ENCODE assay signal across 37 cellular contexts in the genomic region with DNA sequence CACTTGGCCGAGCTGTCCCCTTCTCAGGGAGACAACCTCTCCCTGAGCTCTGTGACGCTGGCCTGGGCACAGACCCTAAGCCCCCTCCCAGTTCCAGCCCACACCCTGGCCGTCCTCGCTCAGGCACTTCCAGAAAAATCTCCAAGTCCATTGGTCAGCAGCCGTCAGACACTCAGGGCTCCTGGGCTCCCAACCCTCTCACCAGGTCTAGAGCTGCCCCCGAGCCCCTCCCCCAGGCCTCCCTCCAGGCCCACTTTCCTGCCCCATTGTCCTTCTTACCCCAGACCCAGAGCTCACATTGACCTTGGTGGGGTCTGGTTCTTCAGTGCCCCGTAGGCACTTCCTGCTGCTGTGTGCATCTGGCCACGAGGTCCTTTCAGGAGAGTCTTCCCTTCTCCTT.
"Had no signal": no experiment of that assay in that cellular context is flagged by ENCODE, and none has a peak within 500 bp of the region (broad histone marks: within the 10 kb centered on the region; RNA-seq: fewer than 3 reads in every experiment).

No MANE protein-coding gene starts in this region.

- H3K27ac Mint-ChIP-seq: activated CD4-positive, alpha-beta memory T cell treated with anti-CD3 and anti-CD28 coated beads, Interleukin-2, amount 10 ng/mL, durations not matched to agents 7 days and 5 days; activated CD4-positive, alpha-beta T cell treated with anti-CD3 and anti-CD28 coated beads for 36 hours; activated CD4-positive, alpha-beta T cell treated with anti-CD3 and anti-CD28 coated beads, Interleukin-2, amount 10 ng/mL, durations not matched to agents 7 days and 5 days; activated CD8-positive, alpha-beta memory T cell treated with anti-CD3 and anti-CD28 coated beads, Interleukin-2, amount 10 ng/mL, durations not matched to agents 7 days and 5 days; activated CD8-positive, alpha-beta T cell treated with anti-CD3 and anti-CD28 coated beads, Interleukin-2, amount 10 ng/mL, durations not matched to agents 7 days and 5 days; activated naive CD4-positive, alpha-beta T cell treated with anti-CD3 and anti-CD28 coated beads for 36 hours; activated naive CD4-positive, alpha-beta T cell treated with anti-CD3 and anti-CD28 coated beads, Interleukin-2, amount 50 U/mL, for 72 hours; activated naive CD8-positive, alpha-beta T cell treated with anti-CD3 and anti-CD28 coated beads for 36 hours; activated T-cell treated with anti-CD3 and anti-CD28 coated beads, Interleukin-2, amount 50 U/mL, for 24 hours; T-helper 1 cell treated with Interleukin-12 subunit alpha and Interleukin-12 subunit beta and Interleukin-4 antibody, amounts not matched to agents 30 μg/mL and 1 μg/mL, for 36 hours; T-helper 2 cell treated with Interferon-gamma antibody and Interleukin-4, amounts not matched to agents 5 μg/mL and 100 μg/mL, for 36 hours; WTC11 had no signal

- H3K4me3 ChIP-seq: adrenal gland, body of pancreas, breast epithelium had no signal

- FAIRE-seq: astrocyte had no signal

- DNase-seq: activated CD4-positive, alpha-beta memory T cell treated with anti-CD3 and anti-CD28 coated beads, Interleukin-2, amount 10 ng/mL, durations not matched to agents 7 days and 5 days; activated CD4-positive, alpha-beta T cell treated with anti-CD3 and anti-CD28 coated beads for 1 hour; activated CD4-positive, alpha-beta T cell treated with anti-CD3 and anti-CD28 coated beads for 36 hours; activated CD4-positive, alpha-beta T cell treated with anti-CD3 and anti-CD28 coated beads for 48 hours; activated CD4-positive, alpha-beta T cell treated with anti-CD3 and anti-CD28 coated beads, Interleukin-2, amount 10 ng/mL, durations not matched to agents 7 days and 5 days; activated CD4-positive, alpha-beta T cell treated with anti-CD3 and anti-CD28 coated beads, Interleukin-2, amount 50 U/mL, for 48 hours; activated CD4-positive, CD25-positive, alpha-beta regulatory T cell; activated CD8-positive, alpha-beta memory T cell treated with anti-CD3 and anti-CD28 coated beads for 24 hours; activated CD8-positive, alpha-beta memory T cell treated with anti-CD3 and anti-CD28 coated beads, Interleukin-2, amount 10 ng/mL, durations not matched to agents 7 days and 5 days; activated CD8-positive, alpha-beta memory T cell treated with anti-CD3 and anti-CD28 coated beads, Interleukin-2, amount 50 U/mL, for 48 hours; activated CD8-positive, alpha-beta T cell treated with anti-CD3 and anti-CD28 coated beads, Interleukin-2, amount 10 ng/mL, durations not matched to agents 7 days and 5 days; activated effector memory CD4-positive, alpha-beta T cell treated with anti-CD3 and anti-CD28 coated beads, Interleukin-2, amount 50 U/mL, for 16 hours; activated gamma-delta T cell treated with Interleukin-2 at 50 U/mL for 16 hours; activated naive CD4-positive, alpha-beta T cell; activated naive CD4-positive, alpha-beta T cell treated with anti-CD3 and anti-CD28 coated beads for 36 hours; activated naive CD4-positive, alpha-beta T cell treated with anti-CD3 and anti-CD28 coated beads, Interleukin-2, amount 50 U/mL, for 16 hours; activated naive CD8-positive, alpha-beta T cell treated with anti-CD3 and anti-CD28 coated beads for 36 hours; activated T-cell treated with anti-CD3 and anti-CD28 coated beads, Interleukin-2, amount 50 U/mL, for 24 hours; activated T-cell treated with anti-CD3 and anti-CD28 coated beads, Interleukin-2, amount 50 U/mL, for 48 hours; adrenal gland; amniotic stem cell; aorta; body of pancreas; brain microvascular endothelial cell; central memory CD4-positive, alpha-beta T cell; SW 1271; T-helper 1 cell; T-helper 2 cell; T-helper 9 cell; WERI-Rb-1 had no signal

- H3K36me3 ChIP-seq: adrenal gland, brain microvascular endothelial cell, breast epithelium, WERI-Rb-1 had no signal

- H3K27ac ChIP-seq: adrenal gland, body of pancreas, brain microvascular endothelial cell, breast epithelium, WERI-Rb-1 had no signal

- H3K4me1 Mint-ChIP-seq: activated CD4-positive, alpha-beta memory T cell treated with anti-CD3 and anti-CD28 coated beads, Interleukin-2, amount 10 ng/mL, durations not matched to agents 7 days and 5 days; activated CD4-positive, alpha-beta T cell treated with anti-CD3 and anti-CD28 coated beads, Interleukin-2, amount 10 ng/mL, durations not matched to agents 7 days and 5 days; activated CD8-positive, alpha-beta memory T cell treated with anti-CD3 and anti-CD28 coated beads, Interleukin-2, amount 10 ng/mL, durations not matched to agents 7 days and 5 days; activated naive CD8-positive, alpha-beta T cell treated with anti-CD3 and anti-CD28 coated beads for 36 hours had no signal

- H3K27me3 ChIP-seq: adrenal gland, body of pancreas, brain microvascular endothelial cell, breast epithelium had no signal

- H3K4me3 Mint-ChIP-seq: activated CD4-positive, alpha-beta memory T cell treated with anti-CD3 and anti-CD28 coated beads, Interleukin-2, amount 10 ng/mL, durations not matched to agents 7 days and 5 days; activated CD4-positive, alpha-beta T cell treated with anti-CD3 and anti-CD28 coated beads for 36 hours; activated CD4-positive, alpha-beta T cell treated with anti-CD3 and anti-CD28 coated beads, Interleukin-2, amount 10 ng/mL, durations not matched to agents 7 days and 5 days; activated CD8-positive, alpha-beta memory T cell treated with anti-CD3 and anti-CD28 coated beads, Interleukin-2, amount 10 ng/mL, durations not matched to agents 7 days and 5 days; activated CD8-positive, alpha-beta T cell treated with anti-CD3 and anti-CD28 coated beads, Interleukin-2, amount 10 ng/mL, durations not matched to agents 7 days and 5 days; activated naive CD4-positive, alpha-beta T cell treated with anti-CD3 and anti-CD28 coated beads for 36 hours; activated naive CD8-positive, alpha-beta T cell treated with anti-CD3 and anti-CD28 coated beads for 36 hours; activated T-cell treated with anti-CD3 and anti-CD28 coated beads, Interleukin-2, amount 50 U/mL, for 24 hours; T-helper 1 cell treated with Interleukin-12 subunit alpha and Interleukin-12 subunit beta and Interleukin-4 antibody, amounts not matched to agents 30 μg/mL and 1 μg/mL, for 36 hours; T-helper 2 cell treated with Interferon-gamma antibody and Interleukin-4, amounts not matched to agents 5 μg/mL and 100 μg/mL, for 36 hours; WTC11 had no signal

- H3K9me3 Mint-ChIP-seq: activated CD4-positive, alpha-beta memory T cell treated with anti-CD3 and anti-CD28 coated beads, Interleukin-2, amount 10 ng/mL, durations not matched to agents 7 days and 5 days; activated CD4-positive, alpha-beta T cell treated with anti-CD3 and anti-CD28 coated beads, Interleukin-2, amount 10 ng/mL, durations not matched to agents 7 days and 5 days; T-helper 2 cell treated with Interferon-gamma antibody and Interleukin-4, amounts not matched to agents 5 μg/mL and 100 μg/mL, for 36 hours had no signal

- ATAC-seq: activated CD4-positive, alpha-beta T cell treated with anti-CD3 and anti-CD28 coated beads for 36 hours; activated CD4-positive, CD25-positive, alpha-beta regulatory T cell treated with anti-CD3 and anti-CD28 coated beads, Interleukin-2, amount 50 U/mL, for 24 hours; activated CD8-positive, alpha-beta memory T cell treated with anti-CD3 and anti-CD28 coated beads, Interleukin-2, amount 10 ng/mL, durations not matched to agents 7 days and 5 days; activated CD8-positive, alpha-beta T cell treated with anti-CD3 and anti-CD28 coated beads, Interleukin-2, amount 10 ng/mL, durations not matched to agents 7 days and 5 days; activated naive CD4-positive, alpha-beta T cell treated with anti-CD3 and anti-CD28 coated beads, Interleukin-2, amount 50 U/mL, for 72 hours; body of pancreas; WTC11 had no signal

- H3K9me3 ChIP-seq: adrenal gland, body of pancreas had no signal

- H3K36me3 Mint-ChIP-seq: activated CD8-positive, alpha-beta memory T cell treated with anti-CD3 and anti-CD28 coated beads, Interleukin-2, amount 10 ng/mL, durations not matched to agents 7 days and 5 days; activated naive CD8-positive, alpha-beta T cell treated with anti-CD3 and anti-CD28 coated beads for 36 hours had no signal

- H3K4me1 ChIP-seq: adrenal gland, body of pancreas, breast epithelium had no signal
